In genomic region chr17:4901108-4901647, GRCh38 we compare ENCODE assay signal across 13 cellular contexts. TPM values are rescaled to one million over a fixed set of nuclear protein-coding genes. Genes with fewer than 3 reads are reported as not detected.
A peak's percentile ranks its signal among the peaks of the same experiment; 100 is the strongest.
DNase-seq lines count a peak whose midpoint lies in the region; ATAC-seq and TF ChIP-seq lines count a peak whose summit lies in the region.
"Had no signal": no experiment of that assay in that cellular context is flagged by ENCODE, and none has a peak within 500 bp of the region (broad histone marks: within the 10 kb centered on the region; RNA-seq: fewer than 3 reads in every experiment).

No MANE protein-coding gene starts in this region.

- H3K27ac ChIP-seq in CD8-positive, alpha-beta T cell (ENCODE audit: low read depth, low read length), result peak overlapping the region; percentile 44
- H3K27ac ChIP-seq in OCI-LY1 (ENCODE audit: low read depth, low read length, poor library complexity, severe bottlenecking) (no peak overlapping the region), dorsolateral prefrontal cortex (peak overlapping the region in 32 of 59 donors; percentile 26 to 94 (median 76)), rectal smooth muscle tissue (ENCODE audit: low read depth, low read length) (no peak overlapping the region)

- H4K20me1 ChIP-seq in OCI-LY1 (ENCODE audit: insufficient read depth, low read length), result no peaks in the 10 kb centered on the region

- H3K27ac Mint-ChIP-seq in CD8-positive, alpha-beta T cell, result peak overlapping the region; percentile 92

- H3K4me1 ChIP-seq in CD8-positive, alpha-beta T cell (ENCODE audit: insufficient read depth, low read length), result peaks cover 48% of the 10 kb centered on the region
- H3K4me1 ChIP-seq in OCI-LY1 (ENCODE audit: insufficient read depth, low read length, severe bottlenecking) (peaks cover 35% of the 10 kb centered on the region), rectal smooth muscle tissue (ENCODE audit: control insufficient read depth, insufficient read depth, low read length) (peaks cover 2% of the 10 kb centered on the region)
- H3K4me1 ChIP-seq: uterus had no signal

- no peaks in the 10 kb centered on the region for H3K36me3 ChIP-seq in CD8-positive, alpha-beta T cell (ENCODE audit: insufficient read depth, low read length)
- H3K36me3 ChIP-seq in OCI-LY1 (ENCODE audit: insufficient read depth, low read length) (peaks cover 9% of the 10 kb centered on the region; the same call in 1 of the 2 replicates), rectal smooth muscle tissue (ENCODE audit: control insufficient read depth, insufficient read depth, low read length) (peaks cover 3% of the 10 kb centered on the region)
- H3K36me3 ChIP-seq: uterus had no signal

- peaks cover 38% of the 10 kb centered on the region for H3K4me1 Mint-ChIP-seq in CD8-positive, alpha-beta T cell (ENCODE audit: low read depth)

- no peaks in the 10 kb centered on the region for H3K9me2 ChIP-seq in OCI-LY1 (ENCODE audit: low read depth, low read length)

- H3K9me3 Mint-ChIP-seq in CD8-positive, alpha-beta T cell, result no peaks in the 10 kb centered on the region

- no peaks in the 10 kb centered on the region for H3F3A ChIP-seq in OCI-LY1 (ENCODE audit: insufficient read depth, low read length)

- peaks cover 15% of the 10 kb centered on the region for H3K36me3 Mint-ChIP-seq in CD8-positive, alpha-beta T cell

- H2AFZ ChIP-seq in OCI-LY1 (ENCODE audit: low read length), result no peak overlapping the region

- no peaks in the 10 kb centered on the region for H3K9me3 ChIP-seq in CD8-positive, alpha-beta T cell (ENCODE audit: low read length)
- H3K9me3 ChIP-seq in OCI-LY1 (ENCODE audit: low read length), result no peaks in the 10 kb centered on the region
- H3K9me3 ChIP-seq: uterus had no signal

- CTCF ChIA-PET in CD8-positive, alpha-beta T cell (lab: Charles Lee), result interaction anchor here (0.8 to 4.5 kb wide), 7 partner anchors 8 to 113 kb away, joined by 3 to 32 read pairs (median 4); partner anchors contain the start of genes CAMTA2, GLTPD2 and INCA1

- intact Hi-C loops in CD8-positive, alpha-beta T cell (cut with DNase I, micrococcal nuclease), result loop anchor here in 1 of 2 experiments (5.0 kb wide), 2 partner anchors 334 to 681 kb away; partner anchors contain the start of gene NLRP1
- intact Hi-C loops in dorsolateral prefrontal cortex (cut with DNase I), result loop anchor here in 1 of 2 donors (5.0 kb wide), 2 partner anchors 46 to 169 kb away; partner anchors contain the start of genes MED11 and PFN1

- TF ChIP-seq CTCF in CD8-positive, alpha-beta T cell (IDR thresholded peaks at IDR 0.05), result no peak
- TF ChIP-seq CTCF in OCI-LY1 (IDR thresholded peaks at IDR 0.05; ENCODE audit: low read length), result no peak
- TF ChIP-seq CTCF in dorsolateral prefrontal cortex (IDR thresholded peaks at IDR 0.05 in 54 of 56, conservative IDR thresholded peaks at IDR 0.05 in 2 of 56; ENCODE audit: low read depth in 1 of 56, partially characterized antibody in 56 of 56), result no peak

- no peaks in the 10 kb centered on the region for H3K79me2 ChIP-seq in OCI-LY1 (ENCODE audit: insufficient read depth, low read length)

- ATAC-seq in CD8-positive, alpha-beta T cell, result no peak
- ATAC-seq in HG03432 (IDR thresholded peaks at IDR 0.05; ENCODE audit: unreplicated experiment), result no peak
- ATAC-seq in HG02870 (IDR thresholded peaks at IDR 0.05; ENCODE audit: unreplicated experiment), result no peak

- H3K27me3 Mint-ChIP-seq in CD8-positive, alpha-beta T cell (ENCODE audit: low read depth), result no peaks in the 10 kb centered on the region

- DNase-seq in CD8-positive, alpha-beta T cell, result no peak
- DNase-seq in dorsolateral prefrontal cortex, result peak in 1 of 10 donors; percentile 32
- DNase-seq in foreskin melanocyte, result no peak
- DNase-seq in activated CD4-positive, alpha-beta T cell treated with anti-CD3 and anti-CD28 coated beads, Interleukin-2, amount 50 U/mL, for 1 hour, result no peak
- DNase-seq: DMS153, NCI-H510A treated with DMSO at 0.1 percent for 48 hours, uterus had no signal

- H3K27me3 ChIP-seq in CD8-positive, alpha-beta T cell (ENCODE audit: insufficient read depth, low read length), result no peaks in the 10 kb centered on the region
- H3K27me3 ChIP-seq in OCI-LY1 (ENCODE audit: insufficient read depth, low read length), result no peaks in the 10 kb centered on the region
- no peaks in the 10 kb centered on the region for H3K27me3 ChIP-seq in dorsolateral prefrontal cortex
- peaks cover 12% of the 10 kb centered on the region for H3K27me3 ChIP-seq in rectal smooth muscle tissue (ENCODE audit: control insufficient read depth, insufficient read depth, low read length)

- peak overlapping the region; percentile 76 for H3K4me2 ChIP-seq in OCI-LY1 (ENCODE audit: low read length)

- peak overlapping the region; percentile 35; the same call in 1 of the 2 replicates for H3K9ac ChIP-seq in OCI-LY1 (ENCODE audit: low read length)
- H3K9ac ChIP-seq in rectal smooth muscle tissue (ENCODE audit: low read length), result peak overlapping the region; percentile 22

- POLR2A ChIA-PET in CD8-positive, alpha-beta T cell (lab: Charles Lee), result interaction anchor here (0.9 to 3.4 kb wide), 4 partner anchors 38 to 66 kb away, joined by 3 to 24 read pairs (median 4); partner anchors contain the start of genes PFN1, SLC25A11 and SPAG7

- H3K4me3 Mint-ChIP-seq in CD8-positive, alpha-beta T cell, result peak overlapping the region; percentile 94

- H3K4me3 ChIP-seq in CD8-positive, alpha-beta T cell (ENCODE audit: low read depth, low read length), result no peak overlapping the region
- peak overlapping the region; percentile 58 for H3K4me3 ChIP-seq in OCI-LY1 (ENCODE audit: low read depth, low read length, poor library complexity, severe bottlenecking)
- H3K4me3 ChIP-seq in dorsolateral prefrontal cortex, result peak overlapping the region in 35 of 59 donors; percentile 4 to 65 (median 52)
- peak overlapping the region; percentile 67 for H3K4me3 ChIP-seq in rectal smooth muscle tissue (ENCODE audit: low read length)
- H3K4me3 ChIP-seq: uterus had no signal

RNA-seq across cellular contexts. Expression of gene CHRNE, which starts 1.7 kb away (rescaled TPM):
- 1 to 10 TPM; 5.5 to 6.1 TPM for total RNA-seq in CD8-positive, alpha-beta T cell
- total RNA-seq in dorsolateral prefrontal cortex, result 1 to 10 TPM in 67 of 120 experiments, under 1 TPM in 52, not detected in 1; 0.34 to 4.3 (median 1.1) TPM
- total RNA-seq: myocyte had no signal

RNA-seq across cellular contexts. Expression of gene C17orf107, which starts 1.8 kb away (rescaled TPM):
- total RNA-seq in CD8-positive, alpha-beta T cell, result 10 to 100 TPM; 29.4 to 33.8 TPM
- 10 to 100 TPM in 80 of 120 experiments, 1 to 10 TPM in 40; 4.7 to 18.4 (median 11.2) TPM for total RNA-seq in dorsolateral prefrontal cortex

RNA-seq across cellular contexts. Expression of gene GP1BA, which starts 30.9 kb away (rescaled TPM):
- not detected for total RNA-seq in CD8-positive, alpha-beta T cell
- 1 to 10 TPM in 1 of 120 experiments, under 1 TPM in 15, not detected in 104; 0.16 to 1.0 (median 0.24) TPM for total RNA-seq in dorsolateral prefrontal cortex
- total RNA-seq: cerebellum, myocyte, uterus had no signal

RNA-seq across cellular contexts. Expression of gene SLC25A11, which starts 38.7 kb away (rescaled TPM):
- 10 to 100 TPM; 15.8 to 16.3 TPM for total RNA-seq in CD8-positive, alpha-beta T cell
- total RNA-seq in dorsolateral prefrontal cortex, result 100 to 1,000 TPM in 9 of 120 experiments, 10 to 100 TPM in 111; 56.8 to 113 (median 82.2) TPM

RNA-seq across cellular contexts. Expression of gene RNF167, which starts 38.9 kb away (rescaled TPM):
- total RNA-seq in CD8-positive, alpha-beta T cell, result 10 to 100 TPM; 49.3 to 52.2 TPM
- 100 to 1,000 TPM in 28 of 120 experiments, 10 to 100 TPM in 92; 65.3 to 121 (median 91.1) TPM for total RNA-seq in dorsolateral prefrontal cortex

Comparison
In these comparisons a context has a peak if more than half of its experiments do, and no peak if none do; other contexts are left out.
1. H3K27ac ChIP-seq: peak in CD8-positive, alpha-beta T cell (single experiment) and dorsolateral prefrontal cortex (32 of 59); none in OCI-LY1 (single experiment) and rectal smooth muscle tissue (single experiment).